8 cellular contexts compared by ENCODE assay signal in genomic region chr3:198157231-198157868, GRCh38.
A peak's percentile ranks its signal among the peaks of the same experiment; 100 is the strongest.
DNase-seq lines count a peak whose midpoint lies in the region; ATAC-seq, FAIRE-seq and TF ChIP-seq lines count a peak whose summit lies in the region.
"Not testable (repeated sequence)": the region's sequence is repeated elsewhere in the genome, so short reads cannot be mapped to it uniquely, and the experiment has no call there.

No MANE protein-coding gene starts in this region.

- not testable (repeated sequence) for H2AFZ ChIP-seq in astrocyte (ENCODE audit: low read depth, low read length)

- POLR2A ChIA-PET in WTC11 (lab: Charles Lee): not testable (repeated sequence)

- not testable (repeated sequence) for H3K4me2 ChIP-seq in astrocyte (ENCODE audit: low read length)

- not testable (repeated sequence) for H3K27ac Mint-ChIP-seq in WTC11; astrocyte (ENCODE audit: unreplicated experiment); progenitor cell of endocrine pancreas

- CTCF ChIA-PET in WTC11 (lab: Charles Lee): not testable (repeated sequence)

- H3K9me3 Mint-ChIP-seq in WTC11; astrocyte (ENCODE audit: unreplicated experiment); progenitor cell of endocrine pancreas (ENCODE audit: low read depth): not testable (repeated sequence)

- H3K79me2 ChIP-seq in astrocyte (ENCODE audit: insufficient read depth, low read length): not testable (repeated sequence)

- WGBS in heart left ventricle, 4 donors: 12 to 46% (median 21%) methylated on average over 5 to 9 of the region's 42 CpGs; no CpG with 5 or more reads in 1 of the 4 donors

- H4K20me1 ChIP-seq in astrocyte (ENCODE audit: insufficient read depth, low read length): not testable (repeated sequence)

- H3K27me3 Mint-ChIP-seq in WTC11 (ENCODE audit: low read depth); astrocyte (ENCODE audit: low read depth, unreplicated experiment); progenitor cell of endocrine pancreas: not testable (repeated sequence)

- not testable (repeated sequence) for H3K27me3 ChIP-seq in astrocyte (ENCODE audit: insufficient read depth, low read length); heart left ventricle

- H3K9me3 ChIP-seq in astrocyte (ENCODE audit: insufficient read depth, low read depth, low read length); heart left ventricle; mucosa of descending colon: not testable (repeated sequence)

- FAIRE-seq in astrocyte (lab: Jason Lieb, UNC): not testable (repeated sequence)

- H3K4me3 Mint-ChIP-seq in WTC11: peak overlapping the region; percentile 82
- peak overlapping the region; percentile 82 for H3K4me3 Mint-ChIP-seq in astrocyte (ENCODE audit: unreplicated experiment)
- H3K4me3 Mint-ChIP-seq in progenitor cell of endocrine pancreas (ENCODE audit: low read depth): peak overlapping the region; percentile 76

- intact Hi-C loops in heart left ventricle (cut with DNase I); mucosa of descending colon (cut with DNase I, micrococcal nuclease): not testable (repeated sequence)

- peak; percentile 75 for ATAC-seq in GM21390 (IDR thresholded peaks at IDR 0.05; ENCODE audit: unreplicated experiment)
- peak; percentile 59 for ATAC-seq in HG03135 (IDR thresholded peaks at IDR 0.05; ENCODE audit: unreplicated experiment)
- peak; percentile 96 for ATAC-seq in WTC11
- ATAC-seq in heart left ventricle: peak in 3 of 4 donors; percentile 52 to 74 (median 68)
- peak; percentile 75 for ATAC-seq in mucosa of descending colon

- H3K4me1 Mint-ChIP-seq in WTC11; astrocyte (ENCODE audit: low read depth, unreplicated experiment); progenitor cell of endocrine pancreas (ENCODE audit: low read depth): not testable (repeated sequence)

- H3K4me3 ChIP-seq in astrocyte (ENCODE audit: insufficient read depth, low read depth, low read length); heart left ventricle; mucosa of descending colon: not testable (repeated sequence)

- not testable (repeated sequence) for DNase-seq in WTC11 (ENCODE audit: low spot score); astrocyte (ENCODE audit: low read depth); heart left ventricle; mucosa of descending colon; progenitor cell of endocrine pancreas (ENCODE audit: low spot score, unreplicated experiment)

- H3K9ac ChIP-seq in astrocyte (ENCODE audit: low read length): not testable (repeated sequence)

- H3K27ac ChIP-seq in C4-2B; astrocyte (ENCODE audit: low read depth, low read length); heart left ventricle: not testable (repeated sequence)

- not testable (repeated sequence) for TF ChIP-seq POLR2A in heart left ventricle (IDR thresholded peaks at IDR 0.05)

- not testable (repeated sequence) for H3K4me1 ChIP-seq in astrocyte (ENCODE audit: insufficient read depth, low read length); heart left ventricle; mucosa of descending colon (ENCODE audit: low read depth)

- H3K36me3 Mint-ChIP-seq in WTC11; astrocyte (ENCODE audit: low read depth, unreplicated experiment); progenitor cell of endocrine pancreas (ENCODE audit: insufficient read depth): not testable (repeated sequence)

- peak; percentile 7; the same call in 1 of the 2 replicates for TF ChIP-seq CTCF in C4-2B (conservative IDR thresholded peaks at IDR 0.05)
- not testable (repeated sequence) for TF ChIP-seq CTCF in WTC11 (IDR thresholded peaks at IDR 0.05); astrocyte (IDR thresholded peaks at IDR 0.05; ENCODE audit: insufficient read depth, low read depth, low read length); heart left ventricle (IDR thresholded peaks at IDR 0.05); mucosa of descending colon (IDR thresholded peaks at IDR 0.05)
- TF ChIP-seq CTCF in progenitor cell of endocrine pancreas (IDR thresholded peaks at IDR 0.05; ENCODE audit: unreplicated experiment): peak; percentile 18

- not testable (repeated sequence) for H3K36me3 ChIP-seq in astrocyte (ENCODE audit: insufficient read depth, low read length); heart left ventricle; mucosa of descending colon (ENCODE audit: low read depth)
